Comparison of ENCODE assay signal across 8 cellular contexts in genomic region chr4:70992354-70992753, GRCh38. TPM values are rescaled to one million over a fixed set of nuclear protein-coding genes. Genes with fewer than 3 reads are reported as not detected.
A peak's percentile ranks its signal among the peaks of the same experiment; 100 is the strongest.
DNase-seq lines count a peak whose midpoint lies in the region; ATAC-seq and TF ChIP-seq lines count a peak whose summit lies in the region.

No MANE protein-coding gene starts in this region.

- peak overlapping the region; percentile 83 for H3K4me3 Mint-ChIP-seq in chondrocyte (ENCODE audit: unreplicated experiment)
- peak overlapping the region; percentile 87 for H3K4me3 Mint-ChIP-seq in osteocyte (ENCODE audit: unreplicated experiment)

- H3K9me3 Mint-ChIP-seq in chondrocyte (ENCODE audit: low read depth) (no peaks in the 10 kb centered on the region), osteocyte (ENCODE audit: unreplicated experiment) (no peaks in the 10 kb centered on the region)

- H3K4me1 Mint-ChIP-seq in chondrocyte (ENCODE audit: low read depth) (peaks cover 47% of the 10 kb centered on the region), osteocyte (ENCODE audit: unreplicated experiment) (peaks cover 45% of the 10 kb centered on the region)

- ATAC-seq in GM21529 (IDR thresholded peaks at IDR 0.05; ENCODE audit: unreplicated experiment) (no peak), GM18909 (IDR thresholded peaks at IDR 0.05; ENCODE audit: poor library complexity, unreplicated experiment) (no peak)

- H3K36me3 Mint-ChIP-seq in chondrocyte (ENCODE audit: low read depth) (no peaks in the 10 kb centered on the region), osteocyte (ENCODE audit: unreplicated experiment) (no peaks in the 10 kb centered on the region)

- H3K4me3 ChIP-seq in GM12875 (ENCODE audit: low read depth, low read length) = peak overlapping the region; percentile 83

- peak; percentile 53 for DNase-seq in NCI-H146 (lab: John Stamatoyannopoulos, UW)
- no peak for DNase-seq in chondrocyte (ENCODE audit: low spot score)
- no peak for DNase-seq in osteocyte (ENCODE audit: extremely low spot score, unreplicated experiment)
- DNase-seq in AML-193 (lab: John Stamatoyannopoulos, UW) = no peak
- DNase-seq in retina = no peak

- no peaks in the 10 kb centered on the region for H3K27me3 Mint-ChIP-seq in chondrocyte (ENCODE audit: low read depth)
- no peaks in the 10 kb centered on the region for H3K27me3 Mint-ChIP-seq in osteocyte (ENCODE audit: unreplicated experiment)

- no peak for TF ChIP-seq CTCF in GM12875 (IDR thresholded peaks at IDR 0.05; ENCODE audit: borderline replicate concordance, insufficient read depth, low read depth, low read length)
- no peak for TF ChIP-seq CTCF in chondrocyte (IDR thresholded peaks at IDR 0.05)
- no peak for TF ChIP-seq CTCF in osteocyte (IDR thresholded peaks at IDR 0.05)

- H3K27ac Mint-ChIP-seq in chondrocyte (ENCODE audit: unreplicated experiment) (no peak overlapping the region), osteocyte (ENCODE audit: unreplicated experiment) (peak overlapping the region; percentile 95)

RNA-seq across cellular contexts. Expression of gene DCK, which starts 1.1 kb away (rescaled TPM):
- total RNA-seq in chondrocyte = 14.0 to 16.7 TPM (median 14.9 TPM) in 3 replicates
- total RNA-seq in osteocyte = 15.8 and 16.7 TPM in 2 replicates
